In genomic region chr5:133026664-133027153, GRCh38 we compare ENCODE assay signal across 8 cellular contexts. TPM values are rescaled to one million over a fixed set of nuclear protein-coding genes. Genes with fewer than 3 reads are reported as not detected.
DNase-seq lines count a peak whose midpoint lies in the region; TF ChIP-seq lines count a peak whose summit lies in the region.

No MANE protein-coding gene starts in this region.

- peak overlapping the region; percentile 87 for H3K27ac Mint-ChIP-seq in neural crest cell (ENCODE audit: unreplicated experiment)

- TF ChIP-seq CTCF in BJ (IDR thresholded peaks at IDR 0.05; ENCODE audit: insufficient read depth, low read depth, low read length) (no peak), MM.1S (IDR thresholded peaks at IDR 0.05; ENCODE audit: low read length) (no peak), neural crest cell (conservative IDR thresholded peaks at IDR 0.05) (no peak)

- H3K27me3 ChIP-seq in BJ (ENCODE audit: control insufficient read depth, insufficient read depth, low read length) (no peaks in the 10 kb centered on the region), MM.1S (replicated peaks; ENCODE audit: insufficient read depth, low read length) (no peaks in the 10 kb centered on the region), ectodermal cell (ENCODE audit: control insufficient read depth, insufficient read depth, low read length, poor library complexity, severe bottlenecking) (no peaks in the 10 kb centered on the region)

- H3K4me1 ChIP-seq in MM.1S (ENCODE audit: low read length): no peaks in the 10 kb centered on the region
- H3K4me1 ChIP-seq in ectodermal cell (ENCODE audit: control insufficient read depth, insufficient read depth, low read length): no peaks in the 10 kb centered on the region

- H2AFZ ChIP-seq in MM.1S (ENCODE audit: low read length): peak overlapping the region; percentile 86

- H3F3A ChIP-seq in MM.1S (ENCODE audit: insufficient read depth, low read length): peaks cover 8% of the 10 kb centered on the region

- no peaks in the 10 kb centered on the region for H3K9me3 Mint-ChIP-seq in neural crest cell

- no peaks in the 10 kb centered on the region for H3K9me3 ChIP-seq in MM.1S (replicated peaks; ENCODE audit: insufficient read depth, low read length)
- H3K9me3 ChIP-seq in ectodermal cell (ENCODE audit: control insufficient read depth, low read length): no peaks in the 10 kb centered on the region

- H3K4me2 ChIP-seq in MM.1S (ENCODE audit: low read depth, low read length): peak overlapping the region; percentile 84

- H3K27me3 Mint-ChIP-seq in neural crest cell (ENCODE audit: low read depth): no peaks in the 10 kb centered on the region

- no peak for DNase-seq in BJ (ENCODE audit: low read depth)
- no peak for DNase-seq in MM.1S
- DNase-seq in neural crest cell (ENCODE audit: low read depth, low spot score): no peak
- DNase-seq in HuH-7 (ENCODE audit: low spot score): no peak
- no peak for DNase-seq in activated CD4-positive, CD25-positive, alpha-beta regulatory T cell treated with anti-CD3 and anti-CD28 coated beads, Interleukin-2, amount 50 U/mL, for 72 hours
- no peak for DNase-seq in amniotic stem cell (lab: John Stamatoyannopoulos, UW)
- DNase-seq in NCI-H82 (lab: John Stamatoyannopoulos, UW): no peak

- H3K4me3 ChIP-seq in BJ (ENCODE audit: low read depth, low read length) (peak overlapping the region; percentile 97), MM.1S (ENCODE audit: low read length) (peak overlapping the region; percentile 94), ectodermal cell (ENCODE audit: insufficient read depth, low read depth, low read length) (peak overlapping the region; percentile 20)

- H3K9me2 ChIP-seq in MM.1S (replicated peaks; ENCODE audit: insufficient read depth, low read length): no peaks in the 10 kb centered on the region

- CTCF ChIA-PET in BJ (lab: Yijun Ruan, JAX): no interaction called here

- peak overlapping the region; percentile 99 for H3K4me3 Mint-ChIP-seq in neural crest cell

- 18 to 20% methylated on average over 14 to 15 of the region's 15 CpGs for WGBS in ectodermal cell, 2 experiments

- H3K36me3 ChIP-seq in BJ (ENCODE audit: control insufficient read depth, insufficient read depth, low read length) (no peaks in the 10 kb centered on the region; the same call in 1 of the 2 replicates), MM.1S (replicated peaks; ENCODE audit: insufficient read depth, low read length) (no peaks in the 10 kb centered on the region), ectodermal cell (ENCODE audit: control insufficient read depth, insufficient read depth, low read length) (no peaks in the 10 kb centered on the region)

- no peak overlapping the region for H3K27ac ChIP-seq in MM.1S (ENCODE audit: low read length)
- H3K27ac ChIP-seq in ectodermal cell (ENCODE audit: insufficient read depth, low read depth, low read length, poor library complexity, severe bottlenecking): no peak overlapping the region

- POLR2A ChIA-PET in BJ (lab: Charles Lee): no interaction called here

- no peaks in the 10 kb centered on the region for H4K20me1 ChIP-seq in MM.1S (ENCODE audit: insufficient read depth, low read length)

- no peak overlapping the region for H3K9ac ChIP-seq in MM.1S (ENCODE audit: low read length)

- H3K79me2 ChIP-seq in MM.1S (ENCODE audit: low read length): peaks cover 38% of the 10 kb centered on the region

- H3K36me3 Mint-ChIP-seq in neural crest cell (ENCODE audit: low read depth): no peaks in the 10 kb centered on the region

- H3K4me1 Mint-ChIP-seq in neural crest cell: peaks cover 26% of the 10 kb centered on the region

RNA-seq across cellular contexts. Expression of gene ZCCHC10, which starts 0.4 kb away (rescaled TPM):
- polyA plus RNA-seq in BJ (2011; rRNA removed): 21.1 TPM in 2 replicates
- polyA minus RNA-seq in BJ (2011; rRNA and poly(A)+ RNA removed): 8.1 and 10.6 TPM in 2 replicates
- 40.8 TPM for polyA plus RNA-seq in ectodermal cell (2013, experiment 1 of 4)
- polyA plus RNA-seq in ectodermal cell (2013, experiment 2 of 4): 39.1 TPM
- 24.2 TPM for polyA plus RNA-seq in ectodermal cell (2013, experiment 3 of 4)
- polyA plus RNA-seq in ectodermal cell (2013, experiment 4 of 4): 28.8 TPM
- total RNA-seq in neural crest cell: 26.5 and 29.2 TPM in 2 replicates

RNA-seq across cellular contexts. Expression of gene HSPA4, which starts 25.1 kb away (rescaled TPM):
- 16.8 and 37.5 TPM in 2 replicates for polyA plus RNA-seq in BJ (2011; rRNA removed)
- polyA minus RNA-seq in BJ (2011; rRNA and poly(A)+ RNA removed): 20.3 and 25.6 TPM in 2 replicates
- polyA plus RNA-seq in ectodermal cell (2013, experiment 1 of 4): 173 TPM
- polyA plus RNA-seq in ectodermal cell (2013, experiment 2 of 4): 184 TPM
- polyA plus RNA-seq in ectodermal cell (2013, experiment 3 of 4): 134 TPM
- polyA plus RNA-seq in ectodermal cell (2013, experiment 4 of 4): 147 TPM
- 161 and 166 TPM in 2 replicates for total RNA-seq in neural crest cell

Comparison
In these comparisons a context has a peak if more than half of its experiments do, and no peak if none do; other contexts are left out.
1. H3K4me3 ChIP-seq: peak in every context shown above with its lines; median percentile 97 in BJ; 94 in MM.1S; 20 in ectodermal cell.